Comparison of ENCODE assay signal across 1 cellular context in genomic region chr11:10514210-10514609, GRCh38.
TF ChIP-seq lines count a peak whose summit lies in the region.

No MANE protein-coding gene starts in this region.

TF ChIP-seq in K562, 482 proteins besides CTCF, POLR2A, EP300 and RAD21 (continued from another document):
- TF ChIP-seq, protein P1, sequence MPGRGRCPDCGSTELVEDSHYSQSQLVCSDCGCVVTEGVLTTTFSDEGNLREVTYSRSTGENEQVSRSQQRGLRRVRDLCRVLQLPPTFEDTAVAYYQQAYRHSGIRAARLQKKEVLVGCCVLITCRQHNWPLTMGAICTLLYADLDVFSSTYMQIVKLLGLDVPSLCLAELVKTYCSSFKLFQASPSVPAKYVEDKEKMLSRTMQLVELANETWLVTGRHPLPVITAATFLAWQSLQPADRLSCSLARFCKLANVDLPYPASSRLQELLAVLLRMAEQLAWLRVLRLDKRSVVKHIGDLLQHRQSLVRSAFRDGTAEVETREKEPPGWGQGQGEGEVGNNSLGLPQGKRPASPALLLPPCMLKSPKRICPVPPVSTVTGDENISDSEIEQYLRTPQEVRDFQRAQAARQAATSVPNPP (IDR thresholded peaks at IDR 0.05; ENCODE audit: borderline replicate concordance, insufficient read depth, insufficient read length), result no peak
- TF ChIP-seq TAF15 (IDR thresholded peaks at IDR 0.05; ENCODE audit: low read depth, low read length), result no peak
- no peak for TF ChIP-seq SMAD4 (CRISPR knock-in tag; conservative IDR thresholded peaks at IDR 0.05)
- no peak for TF ChIP-seq ZNF512 (tag; IDR thresholded peaks at IDR 0.05)
- no peak for TF ChIP-seq EP400 (IDR thresholded peaks at IDR 0.05)
- TF ChIP-seq ZBTB1 (CRISPR knock-in tag; IDR thresholded peaks at IDR 0.05; ENCODE audit: borderline replicate concordance, low read depth), result no peak
- TF ChIP-seq RBM34 (IDR thresholded peaks at IDR 0.05; ENCODE audit: borderline replicate concordance, insufficient read depth, low read length), result no peak
- TF ChIP-seq MBD1 (CRISPR knock-in tag; IDR thresholded peaks at IDR 0.05), result no peak
- no peak for TF ChIP-seq USF2 (CRISPR knock-in tag; IDR thresholded peaks at IDR 0.05)
- TF ChIP-seq, protein P2, sequence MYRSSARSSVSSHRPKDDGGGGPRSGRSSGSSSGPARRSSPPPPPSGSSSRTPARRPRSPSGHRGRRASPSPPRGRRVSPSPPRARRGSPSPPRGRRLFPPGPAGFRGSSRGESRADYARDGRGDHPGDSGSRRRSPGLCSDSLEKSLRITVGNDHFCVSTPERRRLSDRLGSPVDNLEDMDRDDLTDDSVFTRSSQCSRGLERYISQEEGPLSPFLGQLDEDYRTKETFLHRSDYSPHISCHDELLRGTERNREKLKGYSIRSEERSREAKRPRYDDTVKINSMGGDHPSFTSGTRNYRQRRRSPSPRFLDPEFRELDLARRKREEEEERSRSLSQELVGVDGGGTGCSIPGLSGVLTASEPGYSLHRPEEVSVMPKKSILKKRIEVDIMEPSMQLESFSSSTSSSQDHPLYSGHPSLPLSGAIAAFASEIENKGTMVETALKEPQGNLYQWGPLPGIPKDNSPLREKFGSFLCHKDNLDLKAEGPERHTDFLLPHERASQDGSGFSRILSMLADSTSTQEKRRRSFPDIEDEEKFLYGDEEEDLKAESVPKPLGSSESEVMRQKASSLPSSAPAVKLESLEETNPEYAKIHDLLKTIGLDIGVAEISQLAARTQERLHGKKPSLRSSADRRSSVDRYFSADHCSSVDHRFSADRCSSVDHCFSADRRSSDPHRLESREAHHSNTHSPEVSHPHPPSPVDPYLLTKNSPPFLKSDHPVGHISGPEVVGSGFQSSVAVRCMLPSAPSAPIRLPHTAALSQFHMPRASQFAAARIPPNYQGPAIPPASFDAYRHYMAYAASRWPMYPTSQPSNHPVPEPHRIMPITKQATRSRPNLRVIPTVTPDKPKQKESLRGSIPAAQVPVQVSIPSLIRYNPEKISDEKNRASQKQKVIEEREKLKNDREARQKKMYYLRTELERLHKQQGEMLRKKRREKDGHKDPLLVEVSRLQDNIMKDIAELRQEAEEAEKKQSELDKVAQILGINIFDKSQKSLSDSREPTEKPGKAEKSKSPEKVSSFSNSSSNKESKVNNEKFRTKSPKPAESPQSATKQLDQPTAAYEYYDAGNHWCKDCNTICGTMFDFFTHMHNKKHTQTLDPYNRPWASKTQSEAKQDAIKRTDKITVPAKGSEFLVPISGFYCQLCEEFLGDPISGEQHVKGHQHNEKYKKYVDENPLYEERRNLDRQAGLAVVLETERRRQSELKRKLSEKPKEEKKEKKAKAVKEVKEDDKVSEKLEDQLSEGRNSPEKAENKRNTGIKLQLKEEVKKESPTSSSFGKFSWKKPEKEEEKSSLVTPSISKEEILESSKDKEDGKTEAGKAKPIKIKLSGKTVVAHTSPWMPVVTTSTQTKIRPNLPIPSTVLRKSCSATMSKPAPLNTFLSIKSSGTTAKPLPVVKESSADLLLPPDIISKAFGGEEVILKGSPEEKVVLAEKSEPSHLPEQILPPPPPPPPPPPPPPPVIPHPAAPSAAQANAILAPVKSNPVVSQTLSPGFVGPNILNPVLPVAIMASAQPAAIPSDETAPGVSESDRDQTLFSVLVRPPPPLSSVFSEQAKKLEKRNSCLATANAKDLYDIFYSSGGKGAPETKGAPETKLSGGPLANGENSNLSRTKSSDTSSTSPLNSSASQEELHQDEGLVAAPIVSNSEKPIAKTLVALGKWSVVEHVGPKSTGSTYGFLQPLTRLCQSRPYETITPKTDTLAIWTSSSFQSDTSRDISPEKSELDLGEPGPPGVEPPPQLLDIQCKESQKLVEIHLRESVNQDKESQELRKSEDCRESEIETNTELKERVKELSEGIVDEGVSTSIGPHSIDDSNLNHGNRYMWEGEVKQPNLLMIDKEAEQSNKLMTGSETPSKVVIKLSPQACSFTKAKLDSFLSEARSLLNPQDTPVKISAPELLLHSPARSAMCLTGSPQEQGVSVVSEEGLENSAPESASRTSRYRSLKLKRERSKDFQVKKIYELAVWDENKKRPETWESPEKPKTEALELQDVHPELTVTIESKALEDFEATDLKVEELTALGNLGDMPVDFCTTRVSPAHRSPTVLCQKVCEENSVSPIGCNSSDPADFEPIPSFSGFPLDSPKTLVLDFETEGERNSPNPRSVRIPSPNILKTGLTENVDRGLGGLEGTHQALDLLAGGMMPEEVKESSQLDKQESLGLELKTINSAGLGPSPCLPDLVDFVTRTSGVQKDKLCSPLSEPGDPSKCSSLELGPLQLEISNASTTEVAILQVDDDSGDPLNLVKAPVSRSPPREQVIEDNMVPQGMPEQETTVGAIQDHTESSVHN (IDR thresholded peaks at IDR 0.05; ENCODE audit: borderline replicate concordance in 1 of 2, low read depth in 1 of 2), result no peak
TF ChIP-seq in K562: peak in this region for 0.
